ENCODE assay signal across 11 cellular contexts in the genomic region with DNA sequence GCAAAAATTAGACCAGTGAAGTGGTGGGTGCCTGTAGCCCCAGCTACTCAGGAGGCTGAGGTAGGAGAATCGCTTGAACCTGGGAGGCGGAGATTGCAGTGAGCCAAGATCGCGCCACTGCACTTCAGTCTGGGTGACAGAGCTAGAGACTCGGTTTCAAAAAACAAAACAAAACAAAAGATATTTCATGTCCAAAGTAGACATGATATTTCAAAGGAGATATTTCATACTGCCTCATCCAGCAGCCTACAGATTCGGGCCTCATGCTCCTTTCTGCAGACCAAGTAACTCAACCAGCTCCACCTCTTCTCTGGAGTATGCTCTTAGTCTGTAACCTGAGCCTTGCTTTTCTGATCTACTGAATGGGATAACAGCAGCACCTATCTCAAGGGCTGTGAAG. TPM values are rescaled to one million over a fixed set of nuclear protein-coding genes. Genes with fewer than 3 reads are reported as not detected.
A peak's percentile ranks its signal among the peaks of the same experiment; 100 is the strongest.
DNase-seq lines count a peak whose midpoint lies in the region; ATAC-seq and TF ChIP-seq lines count a peak whose summit lies in the region.
"Had no signal": no experiment of that assay in that cellular context is flagged by ENCODE, and none has a peak within 500 bp of the region (broad histone marks: within the 10 kb centered on the region; RNA-seq: fewer than 3 reads in every experiment).

No MANE protein-coding gene starts in this region.

- peaks cover 76% of the 10 kb centered on the region for H3K4me1 Mint-ChIP-seq in activated CD8-positive, alpha-beta T cell treated with anti-CD3 and anti-CD28 coated beads, Interleukin-2, amount 10 ng/mL, durations not matched to agents 7 days and 5 days (ENCODE audit: low read depth)
- H3K4me1 Mint-ChIP-seq in naive thymus-derived CD4-positive, alpha-beta T cell = peaks cover 34 to 75% (median 65%) of the 10 kb centered on the region in 7 donors

- no peak overlapping the region for H3K9ac ChIP-seq in SK-N-SH

- no peaks in the 10 kb centered on the region for H3K9me2 ChIP-seq in SK-N-SH

- no peak overlapping the region for H3K4me3 Mint-ChIP-seq in activated CD8-positive, alpha-beta T cell treated with anti-CD3 and anti-CD28 coated beads, Interleukin-2, amount 10 ng/mL, durations not matched to agents 7 days and 5 days
- H3K4me3 Mint-ChIP-seq in naive thymus-derived CD4-positive, alpha-beta T cell = peak overlapping the region in 1 of 10 donors; percentile 25
- H3K4me3 Mint-ChIP-seq: CD14-positive monocyte had no signal

- TF ChIP-seq RAD21 in SK-N-SH (IDR thresholded peaks at IDR 0.05; ENCODE audit: low read length) = no peak

- H3K9me3 ChIP-seq in right atrium auricular region = no peaks in the 10 kb centered on the region
- no peaks in the 10 kb centered on the region for H3K9me3 ChIP-seq in naive thymus-derived CD4-positive, alpha-beta T cell (ENCODE audit: control insufficient read depth in 2 of 3, low read length in 3 of 3)
- H3K9me3 ChIP-seq in upper lobe of right lung = no peaks in the 10 kb centered on the region
- no peaks in the 10 kb centered on the region for H3K9me3 ChIP-seq in SK-N-SH

- CTCF ChIA-PET in activated CD8-positive, alpha-beta T cell treated with anti-CD3 and anti-CD28 coated beads, Interleukin-2, amount 10 ng/mL, durations not matched to agents 7 days and 5 days (lab: Charles Lee) = interaction anchor here (0.8 to 1.3 kb wide), 2 partner anchors 9 to 19 kb away, joined by 3 to 4 read pairs; no protein-coding TSS in a partner anchor
- CTCF ChIA-PET in naive thymus-derived CD4-positive, alpha-beta T cell (lab: Charles Lee) = interaction anchor here (0.6 to 1.6 kb wide), 5 partner anchors 15 to 177 kb away, joined by 3 to 6 read pairs (median 3); a partner anchor contains a TSS
- CTCF ChIA-PET in SK-N-SH (lab: Yijun Ruan, JAX) = interaction anchor here (1.0 to 1.2 kb wide), 2 partner anchors 20 to 27 kb away, joined by 3 to 4 read pairs; no protein-coding TSS in a partner anchor

- H3K9me3 Mint-ChIP-seq in activated CD8-positive, alpha-beta T cell treated with anti-CD3 and anti-CD28 coated beads, Interleukin-2, amount 10 ng/mL, durations not matched to agents 7 days and 5 days (ENCODE audit: insufficient read depth) = no peaks in the 10 kb centered on the region
- H3K9me3 Mint-ChIP-seq in naive thymus-derived CD4-positive, alpha-beta T cell = peaks cover 0 to 1% (median 0%) of the 10 kb centered on the region in 11 donors
- H3K9me3 Mint-ChIP-seq: CD14-positive monocyte had no signal

- ATAC-seq in Right ventricle myocardium superior (ENCODE audit: poor library complexity) = no peak
- ATAC-seq in activated CD8-positive, alpha-beta T cell treated with anti-CD3 and anti-CD28 coated beads, Interleukin-2, amount 10 ng/mL, durations not matched to agents 7 days and 5 days = no peak
- no peak for ATAC-seq in naive thymus-derived CD4-positive, alpha-beta T cell
- ATAC-seq in upper lobe of right lung = no peak

- peaks cover 4% of the 10 kb centered on the region for H3F3A ChIP-seq in SK-N-SH (replicated peaks; ENCODE audit: insufficient read depth)

- peaks cover 54% of the 10 kb centered on the region for H3K36me3 Mint-ChIP-seq in activated CD8-positive, alpha-beta T cell treated with anti-CD3 and anti-CD28 coated beads, Interleukin-2, amount 10 ng/mL, durations not matched to agents 7 days and 5 days (ENCODE audit: low read depth)
- peaks cover 0 to 35% (median 9%) of the 10 kb centered on the region in 5 donors for H3K36me3 Mint-ChIP-seq in naive thymus-derived CD4-positive, alpha-beta T cell

- no peak overlapping the region for H3K4me2 ChIP-seq in SK-N-SH

- no peaks in the 10 kb centered on the region for H3K27me3 Mint-ChIP-seq in activated CD8-positive, alpha-beta T cell treated with anti-CD3 and anti-CD28 coated beads, Interleukin-2, amount 10 ng/mL, durations not matched to agents 7 days and 5 days (ENCODE audit: low read depth)
- H3K27me3 Mint-ChIP-seq in naive thymus-derived CD4-positive, alpha-beta T cell = no peaks in the 10 kb centered on the region

- H3K4me3 ChIP-seq in right atrium auricular region (no peak overlapping the region), upper lobe of right lung (no peak overlapping the region), SK-N-SH (ENCODE audit: low read depth in 2 of 2, low read length in 1 of 2) (no peak overlapping the region)
- H3K4me3 ChIP-seq in naive thymus-derived CD4-positive, alpha-beta T cell (ENCODE audit: low read length) = no peak overlapping the region

- intact Hi-C loops in Right ventricle myocardium superior (cut with DNase I) (no loop called here), upper lobe of right lung (cut with DNase I) (no loop called here)
- intact Hi-C loops in naive thymus-derived CD4-positive, alpha-beta T cell (cut with micrococcal nuclease) = no loop called here

- no peak overlapping the region for H2AFZ ChIP-seq in SK-N-SH (ENCODE audit: low read depth)

- H3K27ac ChIP-seq in right atrium auricular region = peak overlapping the region; percentile 82
- H3K27ac ChIP-seq in naive thymus-derived CD4-positive, alpha-beta T cell (ENCODE audit: low read depth, low read length) = no peak overlapping the region
- H3K27ac ChIP-seq in upper lobe of right lung = peak overlapping the region; percentile 25
- H3K27ac ChIP-seq in SK-N-SH (ENCODE audit: low read depth in 2 of 2, low read length in 1 of 2) = no peak overlapping the region

- no peak for TF ChIP-seq EP300 in SK-N-SH (IDR thresholded peaks at IDR 0.05; ENCODE audit: borderline replicate concordance in 1 of 2, low read depth in 1 of 2, low read length in 1 of 2)

- DNase-seq in right atrium auricular region (ENCODE audit: low spot score) = no peak
- no peak for DNase-seq in Right ventricle myocardium superior
- DNase-seq in activated CD8-positive, alpha-beta T cell treated with anti-CD3 and anti-CD28 coated beads, Interleukin-2, amount 10 ng/mL, durations not matched to agents 7 days and 5 days = no peak
- DNase-seq in naive thymus-derived CD4-positive, alpha-beta T cell = no peak
- no peak for DNase-seq in upper lobe of right lung
- DNase-seq in AG08396 (ENCODE audit: low spot score) = no peak
- no peak for DNase-seq in SK-N-SH
- DNase-seq in HCEC 1CT = no peak
- DNase-seq: activated T-cell treated with anti-CD3 and anti-CD28 coated beads, Interleukin-2, amount 50 U/mL, for 48 hours; NCI-H226 had no signal

- H3K79me2 ChIP-seq in SK-N-SH (ENCODE audit: insufficient read depth) = peaks cover 98% of the 10 kb centered on the region

- 92% methylated on average over 6 of the region's 6 CpGs for WGBS in SK-N-SH (ENCODE audit: low lambda C conversion rate)

- TF ChIP-seq CTCF in right atrium auricular region (IDR thresholded peaks at IDR 0.05) = no peak
- TF ChIP-seq CTCF in upper lobe of right lung (IDR thresholded peaks at IDR 0.05) = no peak
- TF ChIP-seq CTCF in SK-N-SH (IDR thresholded peaks at IDR 0.05) = no peak

- POLR2A ChIA-PET in activated CD8-positive, alpha-beta T cell treated with anti-CD3 and anti-CD28 coated beads, Interleukin-2, amount 10 ng/mL, durations not matched to agents 7 days and 5 days (lab: Charles Lee) = interaction anchor here (11.5 kb wide), 1 partner anchor 11 kb away, joined by 256 read pairs; a partner anchor contains a TSS
- POLR2A ChIA-PET in naive thymus-derived CD4-positive, alpha-beta T cell (lab: Charles Lee) = interaction anchor here (10.2 kb wide), 1 partner anchor 13 kb away, joined by 184 read pairs; a partner anchor contains a TSS
- POLR2A ChIA-PET in SK-N-SH (lab: Yijun Ruan, JAX) = no interaction called here

- H3K4me1 ChIP-seq in right atrium auricular region = peaks cover 0 to 75% of the 10 kb centered on the region in 2 donors
- H3K4me1 ChIP-seq in naive thymus-derived CD4-positive, alpha-beta T cell (ENCODE audit: control insufficient read depth in 2 of 2, insufficient read depth in 2 of 2, low read length in 2 of 2) = peaks cover 21 to 25% of the 10 kb centered on the region in 2 donors
- peaks cover 57% of the 10 kb centered on the region for H3K4me1 ChIP-seq in upper lobe of right lung
- peaks cover 0 to 2% of the 10 kb centered on the region in 2 experiments; a peak in 1 of 4 replicates for H3K4me1 ChIP-seq in SK-N-SH (ENCODE audit: control insufficient read depth in 1 of 2, insufficient read depth in 2 of 2, low read depth in 1 of 2, low read length in 1 of 2)

- H3K36me3 ChIP-seq in right atrium auricular region = peaks cover 9% of the 10 kb centered on the region
- H3K36me3 ChIP-seq in naive thymus-derived CD4-positive, alpha-beta T cell (ENCODE audit: control insufficient read depth in 2 of 3, insufficient read depth in 3 of 3, low read length in 3 of 3) = peaks cover 0 to 16% (median 5%) of the 10 kb centered on the region in 3 experiments
- H3K36me3 ChIP-seq in upper lobe of right lung = peaks cover 9% of the 10 kb centered on the region
- peaks cover 16 to 17% of the 10 kb centered on the region in 2 experiments for H3K36me3 ChIP-seq in SK-N-SH (replicated peaks in 1 of 2; ENCODE audit: control insufficient read depth in 1 of 2, insufficient read depth in 2 of 2, low read length in 1 of 2)

- H3K27ac Mint-ChIP-seq in activated CD8-positive, alpha-beta T cell treated with anti-CD3 and anti-CD28 coated beads, Interleukin-2, amount 10 ng/mL, durations not matched to agents 7 days and 5 days = peak overlapping the region; percentile 53
- H3K27ac Mint-ChIP-seq in naive thymus-derived CD4-positive, alpha-beta T cell = peak overlapping the region in 6 of 9 donors; percentile 1 to 77 (median 54)

- peaks cover 85% of the 10 kb centered on the region for H4K20me1 ChIP-seq in SK-N-SH (ENCODE audit: insufficient read depth)

- H3K27me3 ChIP-seq in right atrium auricular region (no peaks in the 10 kb centered on the region), upper lobe of right lung (no peaks in the 10 kb centered on the region), SK-N-SH (ENCODE audit: insufficient read depth) (no peaks in the 10 kb centered on the region)
- H3K27me3 ChIP-seq in naive thymus-derived CD4-positive, alpha-beta T cell (ENCODE audit: control insufficient read depth in 2 of 2, insufficient read depth in 2 of 2, low read length in 2 of 2) = no peaks in the 10 kb centered on the region

RNA-seq across cellular contexts. Expression of a gene that starts 15.0 kb away (rescaled TPM):
- total RNA-seq in right atrium auricular region (10 to 100 TPM; 15.4 to 18.0 TPM), Right ventricle myocardium superior (20.6 TPM), upper lobe of right lung (47.5 TPM)
- 100 to 1,000 TPM; 102 TPM for total RNA-seq in activated CD8-positive, alpha-beta T cell treated with anti-CD3 and anti-CD28 coated beads, Interleukin-2, amount 10 ng/mL, durations not matched to agents 7 days and 5 days
- total RNA-seq in naive thymus-derived CD4-positive, alpha-beta T cell = 100 to 1,000 TPM in 1 of 5 experiments, 10 to 100 TPM in 4; 53.6 to 123 (median 73.0) TPM
- 1 to 10 TPM; 2.0 to 2.3 TPM for polyA plus RNA-seq in naive thymus-derived CD4-positive, alpha-beta T cell
- 3.9 and 7.6 TPM in 2 replicates for polyA plus RNA-seq in SK-N-SH (2012; rRNA removed)
- polyA plus RNA-seq in SK-N-SH (2012; cell fraction: cytosol; rRNA removed) = 4.6 and 5.7 TPM in 2 replicates
- polyA plus RNA-seq in SK-N-SH (2012; cell fraction: nucleus; rRNA removed) = 14.8 and 20.3 TPM in 2 replicates

RNA-seq across cellular contexts. Expression of a gene that starts 32.0 kb away (rescaled TPM):
- 10 to 100 TPM; 43.7 to 48.7 TPM for total RNA-seq in right atrium auricular region
- 42.2 TPM for total RNA-seq in Right ventricle myocardium superior
- 100 to 1,000 TPM; 165 to 175 TPM for total RNA-seq in activated CD8-positive, alpha-beta T cell treated with anti-CD3 and anti-CD28 coated beads, Interleukin-2, amount 10 ng/mL, durations not matched to agents 7 days and 5 days
- 100 to 1,000 TPM in 1 of 5 experiments, 10 to 100 TPM in 4; 34.3 to 115 (median 46.4) TPM for total RNA-seq in naive thymus-derived CD4-positive, alpha-beta T cell
- 100 to 1,000 TPM; 145 to 181 TPM for polyA plus RNA-seq in naive thymus-derived CD4-positive, alpha-beta T cell
- 57.6 TPM for total RNA-seq in upper lobe of right lung
- polyA plus RNA-seq in SK-N-SH (2012; rRNA removed) = 123 and 126 TPM in 2 replicates
- polyA plus RNA-seq in SK-N-SH (2012; cell fraction: cytosol; rRNA removed) = 137 and 140 TPM in 2 replicates
- 44.7 and 62.7 TPM in 2 replicates for polyA plus RNA-seq in SK-N-SH (2012; cell fraction: nucleus; rRNA removed)

RNA-seq across cellular contexts. Expression of a gene that starts 50.2 kb away (rescaled TPM):
- 10 to 100 TPM; 47.8 to 51.0 TPM for total RNA-seq in right atrium auricular region
- 34.9 TPM for total RNA-seq in Right ventricle myocardium superior
- 10 to 100 TPM; 74.4 to 76.8 TPM for total RNA-seq in activated CD8-positive, alpha-beta T cell treated with anti-CD3 and anti-CD28 coated beads, Interleukin-2, amount 10 ng/mL, durations not matched to agents 7 days and 5 days
- total RNA-seq in naive thymus-derived CD4-positive, alpha-beta T cell = 10 to 100 TPM; 23.1 to 46.3 (median 26.0) TPM
- 100 to 1,000 TPM; 131 TPM for polyA plus RNA-seq in naive thymus-derived CD4-positive, alpha-beta T cell
- 28.0 TPM for total RNA-seq in upper lobe of right lung
- polyA plus RNA-seq in SK-N-SH (2012; rRNA removed) = 33.0 and 40.1 TPM in 2 replicates
- polyA plus RNA-seq in SK-N-SH (2012; cell fraction: cytosol; rRNA removed) = 16.8 and 26.2 TPM in 2 replicates
- 13.8 and 35.6 TPM in 2 replicates for polyA plus RNA-seq in SK-N-SH (2012; cell fraction: nucleus; rRNA removed)

Comparison
In these comparisons a context has a peak if more than half of its experiments do, and no peak if none do; other contexts are left out.
1. H3K27ac ChIP-seq: peak in right atrium auricular region (2 of 2) and upper lobe of right lung (single experiment); none in naive thymus-derived CD4-positive, alpha-beta T cell (single experiment) and SK-N-SH (0 of 2).